In genomic region chr12:1929985-1930815, GRCh38 we compare ENCODE assay signal across 22 cellular contexts. TPM values are rescaled to one million over a fixed set of nuclear protein-coding genes. Genes with fewer than 3 reads are reported as not detected.
A peak's percentile ranks its signal among the peaks of the same experiment; 100 is the strongest.
DNase-seq lines count a peak whose midpoint lies in the region; ATAC-seq and TF ChIP-seq lines count a peak whose summit lies in the region.
"Had no signal": no experiment of that assay in that cellular context is flagged by ENCODE, and none has a peak within 500 bp of the region (broad histone marks: within the 10 kb centered on the region; RNA-seq: fewer than 3 reads in every experiment).

No MANE protein-coding gene starts in this region.

- H3K36me3 ChIP-seq in SK-N-SH (replicated peaks in 1 of 2; ENCODE audit: control insufficient read depth in 1 of 2, insufficient read depth in 2 of 2, low read length in 1 of 2) (no peaks in the 10 kb centered on the region), adrenal gland (replicated peaks in 1 of 2) (no peaks in the 10 kb centered on the region), spleen (no peaks in the 10 kb centered on the region), upper lobe of left lung (no peaks in the 10 kb centered on the region)
- H3K36me3 ChIP-seq: tibial nerve had no signal

- H3K4me3 ChIP-seq in SK-N-SH (ENCODE audit: low read depth in 2 of 2, low read length in 1 of 2) = no peak overlapping the region
- H3K4me3 ChIP-seq in adrenal gland = no peak overlapping the region
- no peak overlapping the region for H3K4me3 ChIP-seq in spleen
- no peak overlapping the region for H3K4me3 ChIP-seq in upper lobe of left lung
- no peak overlapping the region for H3K4me3 ChIP-seq in foreskin fibroblast (ENCODE audit: low read depth in 1 of 2, low read length in 2 of 2)
- H3K4me3 ChIP-seq: tibial nerve had no signal

- H3K79me2 ChIP-seq in SK-N-SH (ENCODE audit: insufficient read depth) = no peaks in the 10 kb centered on the region

- no peak for TF ChIP-seq RAD21 in SK-N-SH (IDR thresholded peaks at IDR 0.05; ENCODE audit: low read length)

- TF ChIP-seq POLR2A in adrenal gland (IDR thresholded peaks at IDR 0.05) = no peak
- TF ChIP-seq POLR2A in spleen (IDR thresholded peaks at IDR 0.05) = no peak
- no peak for TF ChIP-seq POLR2A in upper lobe of left lung (IDR thresholded peaks at IDR 0.05)

- H3K27ac ChIP-seq in SK-N-SH (ENCODE audit: low read depth in 2 of 2, low read length in 1 of 2) (no peak overlapping the region), adrenal gland (no peak overlapping the region), spleen (no peak overlapping the region), upper lobe of left lung (no peak overlapping the region)
- H3K27ac ChIP-seq: tibial nerve had no signal

- CTCF ChIA-PET in SK-N-SH (lab: Yijun Ruan, JAX) = interaction anchor here (0.7 to 1.6 kb wide), 5 partner anchors 10 to 139 kb away, joined by 3 to 9 read pairs (median 3); no protein-coding TSS in a partner anchor

- ATAC-seq in SK-N-SH treated with all-trans-retinoic acid at 6 μM for 48 hours (no peak), HG02870 (IDR thresholded peaks at IDR 0.05; ENCODE audit: unreplicated experiment) (no peak), upper lobe of left lung (ENCODE audit: low FRiP score in 2 of 2) (no peak)
- ATAC-seq: CD8-positive, alpha-beta T cell had no signal

- H4K20me1 ChIP-seq in SK-N-SH (ENCODE audit: insufficient read depth) = no peaks in the 10 kb centered on the region

- 71% methylated on average over 9 of the region's 13 CpGs for whole genome bisulfite sequencing in SK-N-SH (ENCODE audit: low lambda C conversion rate)
- 64 to 83% (median 81%) methylated on average over 11 to 13 of the region's 13 CpGs for WGBS in adrenal gland, 4 donors
- 42 to 54% (median 50%) methylated on average over 9 to 13 of the region's 13 CpGs for WGBS in spleen, 5 donors
- 67 to 71% methylated on average over 11 to 12 of the region's 13 CpGs for WGBS in upper lobe of left lung, 2 donors

- DNase-seq in SK-N-SH = peak; percentile 16
- DNase-seq in KBM-7 = peak; percentile 60
- DNase-seq in adrenal gland = peak in 4 of 7 donors; percentile 5 to 28 (median 13)
- peak; percentile 61 for DNase-seq in spleen
- no peak for DNase-seq in upper lobe of left lung
- DNase-seq in foreskin fibroblast = no peak
- DNase-seq: activated CD4-positive, alpha-beta T cell treated with anti-CD3 and anti-CD28 coated beads, Interleukin-2, amount 50 U/mL, for 48 hours; anterior cingulate cortex; cortex of kidney; DND-41; erythroblast; immature natural killer cell; NCI-H1092 treated with DMSO at 0.1 percent for 48 hours; nephron progenitor cell; SHP77 treated with DMSO at 0.1 percent for 48 hours; stimulated activated CD4-positive, alpha-beta T cell treated with anti-CD3 and anti-CD28 coated beads, Interleukin-2, amount 100 ng/mL, for 24 hours had no signal

- POLR2A ChIA-PET in SK-N-SH (lab: Yijun Ruan, JAX) = no interaction called here

- H3K27me3 ChIP-seq in SK-N-SH (ENCODE audit: insufficient read depth) (no peaks in the 10 kb centered on the region; the same call in 1 of the 2 replicates), adrenal gland (no peaks in the 10 kb centered on the region), spleen (replicated peaks in 1 of 7) (peaks cover 0 to 23% (median 0%) of the 10 kb centered on the region in 7 donors), upper lobe of left lung (no peaks in the 10 kb centered on the region)

- no peaks in the 10 kb centered on the region for H3F3A ChIP-seq in SK-N-SH (replicated peaks; ENCODE audit: insufficient read depth)

- no peak overlapping the region for H3K9ac ChIP-seq in SK-N-SH

- in situ Hi-C loops in KBM-7 (cut with MboI; ENCODE audit: low pct_unique_long_range_greater_than_20kb, low sequenced_read_pairs) = loop anchor here (10.0 kb wide), 3 partner anchors 125 to 305 kb away; partner anchors contain the start of gene WNT5B

- TF ChIP-seq CTCF in SK-N-SH (IDR thresholded peaks at IDR 0.05) = no peak
- no peak for TF ChIP-seq CTCF in adrenal gland (IDR thresholded peaks at IDR 0.05)
- no peak for TF ChIP-seq CTCF in spleen (IDR thresholded peaks at IDR 0.05 in 8 of 11, conservative IDR thresholded peaks at IDR 0.05 in 3 of 11)
- no peak for TF ChIP-seq CTCF in upper lobe of left lung (IDR thresholded peaks at IDR 0.05)
- TF ChIP-seq CTCF in foreskin fibroblast (IDR thresholded peaks at IDR 0.05; ENCODE audit: low read depth, low read length) = no peak

- intact Hi-C loops in adrenal gland (cut with DNase I) = loop anchor here (5.0 to 10.0 kb wide), 3 partner anchors 123 to 285 kb away; no protein-coding TSS in a partner anchor
- intact Hi-C loops in spleen (cut with DNase I; ENCODE audit: low total_unique reads) = no loop called here

- TF ChIP-seq EP300 in SK-N-SH (IDR thresholded peaks at IDR 0.05; ENCODE audit: borderline replicate concordance in 1 of 2, low read depth in 1 of 2, low read length in 1 of 2) (no peak), upper lobe of left lung (IDR thresholded peaks at IDR 0.05) (no peak)

- H3K9me3 ChIP-seq in SK-N-SH = no peaks in the 10 kb centered on the region
- H3K9me3 ChIP-seq in adrenal gland (replicated peaks in 1 of 3) = no peaks in the 10 kb centered on the region
- H3K9me3 ChIP-seq in spleen = no peaks in the 10 kb centered on the region
- no peaks in the 10 kb centered on the region for H3K9me3 ChIP-seq in upper lobe of left lung
- H3K9me3 ChIP-seq: tibial nerve had no signal

- H3K4me1 ChIP-seq in SK-N-SH (ENCODE audit: control insufficient read depth in 1 of 2, insufficient read depth in 2 of 2, low read depth in 1 of 2, low read length in 1 of 2) = peaks cover 4 to 70% of the 10 kb centered on the region in 2 experiments; a peak in 2 of 4 replicates
- H3K4me1 ChIP-seq in adrenal gland (replicated peaks in 1 of 2) = peaks cover 3 to 8% of the 10 kb centered on the region in 2 donors
- H3K4me1 ChIP-seq in spleen = peaks cover 9 to 54% (median 28%) of the 10 kb centered on the region in 6 donors
- peaks cover 0 to 5% (median 3%) of the 10 kb centered on the region in 4 donors for H3K4me1 ChIP-seq in upper lobe of left lung

- H2AFZ ChIP-seq in SK-N-SH (ENCODE audit: low read depth) = no peak overlapping the region

- H3K9me2 ChIP-seq in SK-N-SH = no peaks in the 10 kb centered on the region

- no peak overlapping the region for H3K4me2 ChIP-seq in SK-N-SH

TF ChIP-seq in SK-N-SH, 30 proteins besides CTCF, POLR2A, EP300 and RAD21 (continues in another document):
- no peak for TF ChIP-seq RXRA (IDR thresholded peaks at IDR 0.05; ENCODE audit: borderline replicate concordance, low read depth)
- TF ChIP-seq NRF1 (IDR thresholded peaks at IDR 0.05; ENCODE audit: low read depth, low read length) = no peak
- no peak for TF ChIP-seq SIN3A (IDR thresholded peaks at IDR 0.05; ENCODE audit: borderline replicate concordance, low read depth, low read length)
- no peak for TF ChIP-seq MAX (IDR thresholded peaks at IDR 0.05; ENCODE audit: low read depth)
- no peak for TF ChIP-seq TCF12 (IDR thresholded peaks at IDR 0.05)
- no peak for TF ChIP-seq TAF1 (IDR thresholded peaks at IDR 0.05; ENCODE audit: borderline replicate concordance, low read depth, low read length)
- no peak for TF ChIP-seq YY1 (IDR thresholded peaks at IDR 0.05; ENCODE audit: low read depth)
- no peak for TF ChIP-seq IRF3 (IDR thresholded peaks at IDR 0.05; ENCODE audit: low read depth, low read length)
- TF ChIP-seq GABPA (IDR thresholded peaks at IDR 0.05; ENCODE audit: low read depth) = no peak

TF ChIP-seq in SK-N-SH treated with all-trans-retinoic acid at 6 μM for 48 hours, 23 proteins besides CTCF, POLR2A, EP300 and RAD21 (continues in another document):
- TF ChIP-seq TSHZ2 (CRISPR knock-in tag; IDR thresholded peaks at IDR 0.05) = no peak
- no peak for TF ChIP-seq ISL1 (CRISPR knock-in tag; IDR thresholded peaks at IDR 0.05)
- no peak for TF ChIP-seq ZNF565 (CRISPR knock-in tag; conservative IDR thresholded peaks at IDR 0.05; ENCODE audit: low read depth)
- no peak for TF ChIP-seq ZFP30 (CRISPR knock-in tag; IDR thresholded peaks at IDR 0.05)
- TF ChIP-seq GLIS3 (CRISPR knock-in tag; IDR thresholded peaks at IDR 0.05) = no peak
- TF ChIP-seq BACH2 (CRISPR knock-in tag; IDR thresholded peaks at IDR 0.05; ENCODE audit: borderline replicate concordance) = no peak
- no peak for TF ChIP-seq RARB (CRISPR knock-in tag; IDR thresholded peaks at IDR 0.05)

RNA-seq across cellular contexts. Expression of gene CACNA2D4, which starts 11.7 kb away (rescaled TPM):
- polyA plus RNA-seq in SK-N-SH (2012; rRNA removed) = 0.02 TPM in 1 of 2 replicates, not detected in the other
- not detected in 2 replicates for polyA plus RNA-seq in SK-N-SH (2012; cell fraction: cytosol; rRNA removed)
- polyA plus RNA-seq in SK-N-SH (2012; cell fraction: nucleus; rRNA removed) = 0.02 TPM in 1 of 2 replicates, not detected in the other
- 1 to 10 TPM in 6 of 8 donors, under 1 TPM in 2; 0.54 to 9.1 (median 4.2) TPM for total RNA-seq in adrenal gland
- 1 to 10 TPM; 1.4 to 4.4 (median 3.1) TPM for polyA plus RNA-seq in adrenal gland
- total RNA-seq in spleen = 10 to 100 TPM in 3 of 7 donors, 1 to 10 TPM in 4; 3.3 to 11.8 (median 10.0) TPM
- 1 to 10 TPM; 3.4 to 5.0 (median 4.9) TPM for polyA plus RNA-seq in spleen
- 1 to 10 TPM; 3.3 to 8.4 (median 7.0) TPM for total RNA-seq in upper lobe of left lung
- total RNA-seq: A172, lung microvascular endothelial cell had no signal

Comparison
In these comparisons a context has a peak if more than half of its experiments do, and no peak if none do; other contexts are left out.
1. DNase-seq: peak in SK-N-SH (single experiment), KBM-7 (single experiment), adrenal gland (4 of 7) and spleen (single experiment); none in upper lobe of left lung (0 of 2) and foreskin fibroblast (0 of 2).